Comparison of ENCODE assay signal across 25 cellular contexts in genomic region chr6:45630314-45630713, GRCh38.
"Had no signal": no experiment of that assay in that cellular context is flagged by ENCODE, and none has a peak within 500 bp of the region (broad histone marks: within the 10 kb centered on the region; RNA-seq: fewer than 3 reads in every experiment).

No MANE protein-coding gene starts in this region.

- H3K27me3 ChIP-seq: heart right ventricle, ovary, thyroid gland had no signal

- H3K36me3 Mint-ChIP-seq: brain; memory B cell; naive thymus-derived CD8-positive, alpha-beta T cell had no signal

- ATAC-seq: activated CD4-positive, CD25-positive, alpha-beta regulatory T cell treated with anti-CD3 and anti-CD28 coated beads, Interleukin-2, amount 50 U/mL, for 24 hours; activated naive CD8-positive, alpha-beta T cell treated with anti-CD3 and anti-CD28 coated beads, Interleukin-2, amount 50 U/mL, for 24 hours; esophagus mucosa; heart right ventricle; left colon; naive thymus-derived CD8-positive, alpha-beta T cell; right cardiac atrium had no signal

- H3K9me3 ChIP-seq: heart right ventricle, ovary, prostate gland, thyroid gland had no signal

- H3K4me1 Mint-ChIP-seq: memory B cell had no signal

- H3K27me3 Mint-ChIP-seq: activated CD4-positive, alpha-beta memory T cell treated with anti-CD3 and anti-CD28 coated beads, Interleukin-2, amount 10 ng/mL, durations not matched to agents 7 days and 5 days; activated CD4-positive, alpha-beta T cell treated with anti-CD3 and anti-CD28 coated beads, Interleukin-2, amount 10 ng/mL, durations not matched to agents 24 days and 14 days; activated naive CD8-positive, alpha-beta T cell treated with anti-CD3 and anti-CD28 coated beads, Interleukin-2, amount 50 U/mL, for 24 hours; dendritic cell treated with granulocyte-macrophage colony-stimulating factor and Interleukin-4, amounts not matched to agents 40 ng/mL and 50 ng/mL, for 4 days; naive thymus-derived CD8-positive, alpha-beta T cell; stimulated activated naive CD8-positive, alpha-beta T cell treated with anti-CD3 and anti-CD28 coated beads, Interleukin-15, Interleukin-2, amounts not matched to agents 100 ng/mL and 50 ng/mL, for 24 hours had no signal

- H3K4me3 ChIP-seq: heart right ventricle, ovary, prostate gland, skin epidermis, thyroid gland had no signal

- DNase-seq: activated CD4-positive, alpha-beta memory T cell treated with anti-CD3 and anti-CD28 coated beads, Interleukin-2, amount 10 ng/mL, durations not matched to agents 7 days and 5 days; activated CD4-positive, alpha-beta T cell treated with anti-CD3 and anti-CD28 coated beads, Interleukin-2, amount 10 ng/mL, durations not matched to agents 24 days and 14 days; activated effector memory CD4-positive, alpha-beta T cell treated with anti-CD3 and anti-CD28 coated beads, Interleukin-2, amount 50 U/mL, for 16 hours; activated naive CD4-positive, alpha-beta T cell treated with anti-CD3 and anti-CD28 coated beads, Interleukin-2, amount 50 U/mL, for 16 hours; activated naive CD8-positive, alpha-beta T cell treated with anti-CD3 and anti-CD28 coated beads, Interleukin-2, amount 50 U/mL, for 24 hours; anterior cingulate cortex; effector CD4-positive, alpha-beta T cell; heart right ventricle; left colon; naive thymus-derived CD8-positive, alpha-beta T cell; ovary; right cardiac atrium; stimulated activated CD4-positive, alpha-beta T cell treated with anti-CD3 and anti-CD28 coated beads, Interleukin-1b, Interleukin-23, amount 100 ng/mL, for 48 hours; substantia nigra; T-helper 2 cell; thyroid gland had no signal

- H3K9me3 Mint-ChIP-seq: brain; dendritic cell treated with granulocyte-macrophage colony-stimulating factor and Interleukin-4, amounts not matched to agents 40 ng/mL and 50 ng/mL, for 4 days; memory B cell; stimulated activated naive CD8-positive, alpha-beta T cell treated with anti-CD3 and anti-CD28 coated beads, Interleukin-15, Interleukin-2, amounts not matched to agents 100 ng/mL and 50 ng/mL, for 24 hours had no signal

- H3K36me3 ChIP-seq: heart right ventricle, ovary, prostate gland, thyroid gland had no signal

- H3K27ac Mint-ChIP-seq: activated CD4-positive, alpha-beta memory T cell treated with anti-CD3 and anti-CD28 coated beads, Interleukin-2, amount 10 ng/mL, durations not matched to agents 7 days and 5 days; activated CD4-positive, alpha-beta T cell treated with anti-CD3 and anti-CD28 coated beads, Interleukin-2, amount 10 ng/mL, durations not matched to agents 24 days and 14 days; activated naive CD8-positive, alpha-beta T cell treated with anti-CD3 and anti-CD28 coated beads, Interleukin-2, amount 50 U/mL, for 24 hours; brain; dendritic cell treated with granulocyte-macrophage colony-stimulating factor and Interleukin-4, amounts not matched to agents 40 ng/mL and 50 ng/mL, for 4 days; memory B cell; naive thymus-derived CD8-positive, alpha-beta T cell; stimulated activated naive CD8-positive, alpha-beta T cell treated with anti-CD3 and anti-CD28 coated beads, Interleukin-15, Interleukin-2, amounts not matched to agents 100 ng/mL and 50 ng/mL, for 24 hours had no signal

- H3K4me1 ChIP-seq: heart right ventricle, prostate gland had no signal

- H3K4me3 Mint-ChIP-seq: activated CD4-positive, alpha-beta memory T cell treated with anti-CD3 and anti-CD28 coated beads, Interleukin-2, amount 10 ng/mL, durations not matched to agents 7 days and 5 days; activated CD4-positive, alpha-beta T cell treated with anti-CD3 and anti-CD28 coated beads, Interleukin-2, amount 10 ng/mL, durations not matched to agents 24 days and 14 days; activated naive CD8-positive, alpha-beta T cell treated with anti-CD3 and anti-CD28 coated beads, Interleukin-2, amount 50 U/mL, for 24 hours; brain; dendritic cell treated with granulocyte-macrophage colony-stimulating factor and Interleukin-4, amounts not matched to agents 40 ng/mL and 50 ng/mL, for 4 days; memory B cell; naive thymus-derived CD8-positive, alpha-beta T cell; stimulated activated naive CD8-positive, alpha-beta T cell treated with anti-CD3 and anti-CD28 coated beads, Interleukin-15, Interleukin-2, amounts not matched to agents 100 ng/mL and 50 ng/mL, for 24 hours had no signal

- H3K27ac ChIP-seq: heart right ventricle, ovary, prostate gland, thyroid gland, VCaP had no signal
